16 cellular contexts compared by ENCODE assay signal in the genomic region with DNA sequence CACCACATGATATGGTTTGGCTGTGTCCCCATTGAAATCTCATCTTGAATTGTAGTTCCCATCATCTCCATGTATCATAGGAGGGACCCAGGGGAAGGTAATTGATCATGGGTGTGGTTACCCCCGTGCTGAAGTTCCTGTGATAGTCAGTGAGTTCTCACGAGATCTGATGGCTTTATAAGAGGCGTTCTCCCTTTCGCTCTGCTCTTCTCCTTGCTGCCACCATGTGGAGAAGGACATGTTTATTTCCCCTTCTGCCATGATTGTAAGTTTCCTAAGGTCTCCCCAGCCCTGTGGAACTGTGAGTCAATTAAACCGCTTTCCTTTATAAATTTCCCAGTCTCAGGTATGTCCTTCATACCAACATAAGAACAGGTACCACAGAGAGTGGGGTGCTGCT. TPM values are rescaled to one million over a fixed set of nuclear protein-coding genes. Genes with fewer than 3 reads are reported as not detected.
DNase-seq lines count a peak whose midpoint lies in the region; ATAC-seq and TF ChIP-seq lines count a peak whose summit lies in the region.
"Had no signal": no experiment of that assay in that cellular context is flagged by ENCODE, and none has a peak within 500 bp of the region (broad histone marks: within the 10 kb centered on the region; RNA-seq: fewer than 3 reads in every experiment).

No MANE protein-coding gene starts in this region.

- intact Hi-C loops in MCF 10A (cut with micrococcal nuclease) = loop anchor here (10.0 kb wide), 1 partner anchor 516 kb away; no protein-coding TSS in a partner anchor
- intact Hi-C loops in breast epithelium (cut with DNase I; ENCODE audit: low total_unique reads) = no loop called here

- no peaks in the 10 kb centered on the region for H3K27me3 Mint-ChIP-seq in MCF 10A (ENCODE audit: insufficient read depth, unreplicated experiment)
- H3K27me3 Mint-ChIP-seq: T-helper 17 cell had no signal

- H3K4me1 Mint-ChIP-seq in MCF 10A (ENCODE audit: insufficient read depth, unreplicated experiment) = no peaks in the 10 kb centered on the region
- H3K4me1 Mint-ChIP-seq: T-helper 17 cell had no signal

- DNase-seq in MCF 10A (ENCODE audit: unreplicated experiment) (peak; percentile 15), breast epithelium (ENCODE audit: low spot score in 2 of 2) (no peak), MV-4-11 (lab: John Stamatoyannopoulos, UW) (peak; percentile 36), amniotic epithelial cell (ENCODE audit: low read depth) (peak; percentile 15), NAMALWA (ENCODE audit: low spot score) (no peak), HEK293T (ENCODE audit: extremely low spot score) (no peak), SIG-M5 treated with dmso at 0.1 percent for 504 hours (lab: John Stamatoyannopoulos, UW; ENCODE audit: unreplicated experiment) (no peak)
- DNase-seq: activated CD4-positive, alpha-beta T cell treated with anti-CD3 and anti-CD28 coated beads for 1 hour; foreskin melanocyte; left ventricle myocardium inferior; NCI-H187; stimulated activated CD4-positive, alpha-beta T cell treated with anti-CD3 and anti-CD28 coated beads, Interleukin-1b, Interleukin-23, amount 100 ng/mL, for 48 hours; T-helper 17 cell; uterus had no signal

- H3K27ac Mint-ChIP-seq in MCF 10A (ENCODE audit: low read depth, unreplicated experiment) = no peak overlapping the region
- H3K27ac Mint-ChIP-seq: T-helper 17 cell had no signal

- no TSS peak for BruUV-seq in MCF 10A (replicated peaks; lab: Mats Ljungman, UMichigan)

- no peak overlapping the region for H3K4me3 ChIP-seq in breast epithelium
- H3K4me3 ChIP-seq: left ventricle myocardium inferior, uterus had no signal

- POLR2A ChIA-PET in MCF 10A (lab: Yijun Ruan, JAX) (no interaction called here), HEK293T (lab: Yijun Ruan, JAX) (no interaction called here)

- H3K4me3 Mint-ChIP-seq in MCF 10A (ENCODE audit: unreplicated experiment) = no peak overlapping the region
- H3K4me3 Mint-ChIP-seq: T-helper 17 cell had no signal

- no peak for ATAC-seq in HG02798 (IDR thresholded peaks at IDR 0.05; ENCODE audit: poor library complexity, unreplicated experiment)
- ATAC-seq: sciatic nerve, T-helper 17 cell had no signal

- no peaks in the 10 kb centered on the region for H3K9me3 ChIP-seq in breast epithelium
- H3K9me3 ChIP-seq: left ventricle myocardium inferior, uterus had no signal

- CTCF ChIA-PET in MCF 10A (lab: Yijun Ruan, JAX) = no interaction called here
- CTCF ChIA-PET in HEK293T (lab: Yijun Ruan, JAX) = no interaction called here

- no peak for TF ChIP-seq CTCF in MCF 10A (IDR thresholded peaks at IDR 0.05; ENCODE audit: unreplicated experiment)
- TF ChIP-seq CTCF in breast epithelium (IDR thresholded peaks at IDR 0.05) = no peak

- no peaks in the 10 kb centered on the region for H3K27me3 ChIP-seq in breast epithelium
- H3K27me3 ChIP-seq: uterus had no signal

- H3K27ac ChIP-seq in breast epithelium = no peak overlapping the region
- H3K27ac ChIP-seq: left ventricle myocardium inferior, uterus had no signal

- peaks cover 4% of the 10 kb centered on the region for H3K36me3 Mint-ChIP-seq in MCF 10A (ENCODE audit: insufficient read depth, unreplicated experiment)

- no peaks in the 10 kb centered on the region for H3K36me3 ChIP-seq in breast epithelium
- H3K36me3 ChIP-seq: left ventricle myocardium inferior, uterus had no signal

- peaks cover 16% of the 10 kb centered on the region for H3K9me3 Mint-ChIP-seq in MCF 10A (ENCODE audit: unreplicated experiment)

- no peak for TF ChIP-seq POLR2A in breast epithelium (IDR thresholded peaks at IDR 0.05)

- H3K4me1 ChIP-seq in breast epithelium = no peaks in the 10 kb centered on the region
- H3K4me1 ChIP-seq: left ventricle myocardium inferior, uterus had no signal

TF ChIP-seq in HEK293T, 16 proteins besides CTCF, POLR2A, EP300 and RAD21:
- TF ChIP-seq, protein P1, sequence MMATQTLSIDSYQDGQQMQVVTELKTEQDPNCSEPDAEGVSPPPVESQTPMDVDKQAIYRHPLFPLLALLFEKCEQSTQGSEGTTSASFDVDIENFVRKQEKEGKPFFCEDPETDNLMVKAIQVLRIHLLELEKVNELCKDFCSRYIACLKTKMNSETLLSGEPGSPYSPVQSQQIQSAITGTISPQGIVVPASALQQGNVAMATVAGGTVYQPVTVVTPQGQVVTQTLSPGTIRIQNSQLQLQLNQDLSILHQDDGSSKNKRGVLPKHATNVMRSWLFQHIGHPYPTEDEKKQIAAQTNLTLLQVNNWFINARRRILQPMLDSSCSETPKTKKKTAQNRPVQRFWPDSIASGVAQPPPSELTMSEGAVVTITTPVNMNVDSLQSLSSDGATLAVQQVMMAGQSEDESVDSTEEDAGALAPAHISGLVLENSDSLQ (IDR thresholded peaks at IDR 0.05) = no peak
- no peak for TF ChIP-seq FOXK2 (IDR thresholded peaks at IDR 0.05)
- no peak for TF ChIP-seq ELF4 (IDR thresholded peaks at IDR 0.05)

RNA-seq across cellular contexts. Expression of a gene that starts 21.9 kb away (rescaled TPM):
- not detected in 2 replicates for total RNA-seq in MCF 10A (2022)
- 1 to 10 TPM in 1 of 3 donors, not detected in 2; 2.5 TPM for total RNA-seq in breast epithelium
- total RNA-seq: T-helper 17 cell had no signal

Comparison
In these comparisons a context has a peak if more than half of its experiments do, and no peak if none do; other contexts are left out.
1. DNase-seq: peak in MCF 10A (single experiment), MV-4-11 (single experiment) and amniotic epithelial cell (single experiment); none in breast epithelium (0 of 2), NAMALWA (single experiment), HEK293T (single experiment) and SIG-M5 treated with dmso at 0.1 percent for 504 hours (single experiment).